ENCODE assay signal across 1 cellular context in the genomic region with DNA sequence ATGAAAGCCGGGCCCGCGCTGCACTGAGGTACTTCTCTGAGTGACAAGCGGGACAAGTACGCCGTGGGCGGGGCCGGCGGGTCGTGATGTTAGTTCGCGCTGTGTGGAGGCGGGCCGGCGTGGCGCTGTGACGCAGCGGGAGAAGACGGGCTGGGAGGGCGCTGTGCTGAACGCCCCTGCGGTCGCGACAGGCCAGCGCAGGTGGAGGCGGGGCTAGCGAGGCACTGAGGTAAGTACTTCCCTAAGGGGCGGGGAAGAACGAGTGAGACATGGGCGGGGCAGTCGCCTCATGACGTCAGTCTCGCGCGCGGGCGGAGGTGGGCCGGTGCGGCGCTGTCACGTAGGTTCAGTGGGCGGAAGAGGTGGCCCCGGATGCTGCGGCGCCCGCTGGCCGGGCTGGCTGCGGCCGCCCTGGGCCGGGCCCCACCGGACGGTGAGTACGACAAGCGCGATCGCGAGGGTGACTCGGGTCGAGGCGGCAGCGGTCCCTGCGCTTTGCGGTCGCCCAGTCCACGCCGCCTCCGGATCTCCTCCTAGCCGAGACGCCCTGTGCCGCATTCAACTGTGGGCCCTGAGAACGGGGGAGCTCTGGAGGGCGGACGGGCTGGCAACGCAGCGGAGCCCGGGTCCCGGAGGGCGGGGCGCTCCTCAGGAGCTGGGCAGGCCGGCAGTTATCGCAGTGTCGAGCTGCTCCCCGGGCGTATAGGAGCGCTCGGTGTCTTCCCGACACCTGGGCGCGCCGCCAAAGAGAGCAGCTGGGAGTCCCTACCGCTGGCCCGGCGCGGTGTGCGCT.
TF ChIP-seq lines count a peak whose summit lies in the region.

A gene with protein sequence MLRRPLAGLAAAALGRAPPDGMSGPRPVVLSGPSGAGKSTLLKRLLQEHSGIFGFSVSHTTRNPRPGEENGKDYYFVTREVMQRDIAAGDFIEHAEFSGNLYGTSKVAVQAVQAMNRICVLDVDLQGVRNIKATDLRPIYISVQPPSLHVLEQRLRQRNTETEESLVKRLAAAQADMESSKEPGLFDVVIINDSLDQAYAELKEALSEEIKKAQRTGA (plus strand): TSS at position 349 of the 793 bp plus-strand sequence. CDS start 24 bp downstream, at position 373.

TF ChIP-seq in liver, 16 proteins besides CTCF, POLR2A, EP300 and RAD21 (continued from another document):
- TF ChIP-seq, protein P1, sequence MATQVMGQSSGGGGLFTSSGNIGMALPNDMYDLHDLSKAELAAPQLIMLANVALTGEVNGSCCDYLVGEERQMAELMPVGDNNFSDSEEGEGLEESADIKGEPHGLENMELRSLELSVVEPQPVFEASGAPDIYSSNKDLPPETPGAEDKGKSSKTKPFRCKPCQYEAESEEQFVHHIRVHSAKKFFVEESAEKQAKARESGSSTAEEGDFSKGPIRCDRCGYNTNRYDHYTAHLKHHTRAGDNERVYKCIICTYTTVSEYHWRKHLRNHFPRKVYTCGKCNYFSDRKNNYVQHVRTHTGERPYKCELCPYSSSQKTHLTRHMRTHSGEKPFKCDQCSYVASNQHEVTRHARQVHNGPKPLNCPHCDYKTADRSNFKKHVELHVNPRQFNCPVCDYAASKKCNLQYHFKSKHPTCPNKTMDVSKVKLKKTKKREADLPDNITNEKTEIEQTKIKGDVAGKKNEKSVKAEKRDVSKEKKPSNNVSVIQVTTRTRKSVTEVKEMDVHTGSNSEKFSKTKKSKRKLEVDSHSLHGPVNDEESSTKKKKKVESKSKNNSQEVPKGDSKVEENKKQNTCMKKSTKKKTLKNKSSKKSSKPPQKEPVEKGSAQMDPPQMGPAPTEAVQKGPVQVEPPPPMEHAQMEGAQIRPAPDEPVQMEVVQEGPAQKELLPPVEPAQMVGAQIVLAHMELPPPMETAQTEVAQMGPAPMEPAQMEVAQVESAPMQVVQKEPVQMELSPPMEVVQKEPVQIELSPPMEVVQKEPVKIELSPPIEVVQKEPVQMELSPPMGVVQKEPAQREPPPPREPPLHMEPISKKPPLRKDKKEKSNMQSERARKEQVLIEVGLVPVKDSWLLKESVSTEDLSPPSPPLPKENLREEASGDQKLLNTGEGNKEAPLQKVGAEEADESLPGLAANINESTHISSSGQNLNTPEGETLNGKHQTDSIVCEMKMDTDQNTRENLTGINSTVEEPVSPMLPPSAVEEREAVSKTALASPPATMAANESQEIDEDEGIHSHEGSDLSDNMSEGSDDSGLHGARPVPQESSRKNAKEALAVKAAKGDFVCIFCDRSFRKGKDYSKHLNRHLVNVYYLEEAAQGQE (IDR thresholded peaks at IDR 0.05): peak; percentile 56
- TF ChIP-seq SP1 (IDR thresholded peaks at IDR 0.05) (peak; percentile 94), TAF1 (conservative IDR thresholded peaks at IDR 0.05) (no peak), HNF4G (IDR thresholded peaks at IDR 0.05) (no peak)
- TF ChIP-seq, protein P2, sequence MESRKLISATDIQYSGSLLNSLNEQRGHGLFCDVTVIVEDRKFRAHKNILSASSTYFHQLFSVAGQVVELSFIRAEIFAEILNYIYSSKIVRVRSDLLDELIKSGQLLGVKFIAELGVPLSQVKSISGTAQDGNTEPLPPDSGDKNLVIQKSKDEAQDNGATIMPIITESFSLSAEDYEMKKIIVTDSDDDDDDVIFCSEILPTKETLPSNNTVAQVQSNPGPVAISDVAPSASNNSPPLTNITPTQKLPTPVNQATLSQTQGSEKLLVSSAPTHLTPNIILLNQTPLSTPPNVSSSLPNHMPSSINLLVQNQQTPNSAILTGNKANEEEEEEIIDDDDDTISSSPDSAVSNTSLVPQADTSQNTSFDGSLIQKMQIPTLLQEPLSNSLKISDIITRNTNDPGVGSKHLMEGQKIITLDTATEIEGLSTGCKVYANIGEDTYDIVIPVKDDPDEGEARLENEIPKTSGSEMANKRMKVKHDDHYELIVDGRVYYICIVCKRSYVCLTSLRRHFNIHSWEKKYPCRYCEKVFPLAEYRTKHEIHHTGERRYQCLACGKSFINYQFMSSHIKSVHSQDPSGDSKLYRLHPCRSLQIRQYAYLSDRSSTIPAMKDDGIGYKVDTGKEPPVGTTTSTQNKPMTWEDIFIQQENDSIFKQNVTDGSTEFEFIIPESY (IDR thresholded peaks at IDR 0.05): no peak
